1 cellular context compared by ENCODE assay signal in genomic region chr11:103844327-103845215, GRCh38.
A peak's percentile ranks its signal among the peaks of the same experiment; 100 is the strongest.
TF ChIP-seq lines count a peak whose summit lies in the region.

No MANE protein-coding gene starts in this region.

TF ChIP-seq in GM12878, 131 proteins besides CTCF, POLR2A, EP300 and RAD21 (continued from another document):
- TF ChIP-seq GATAD2B (conservative IDR thresholded peaks at IDR 0.05; ENCODE audit: low read depth) (no peak), POU2F2 (IDR thresholded peaks at IDR 0.05; ENCODE audit: borderline replicate concordance, low read depth, low read length) (0 out of 3 replicates have a peak, but pooled peaks have one; percentile 31), CEBPB (IDR thresholded peaks at IDR 0.05; ENCODE audit: borderline replicate concordance in 1 of 2, low read depth in 2 of 2, low read length in 2 of 2) (no peak)
TF ChIP-seq in GM12878: peak in this region for 1.
